25 cellular contexts compared by ENCODE assay signal in the genomic region with DNA sequence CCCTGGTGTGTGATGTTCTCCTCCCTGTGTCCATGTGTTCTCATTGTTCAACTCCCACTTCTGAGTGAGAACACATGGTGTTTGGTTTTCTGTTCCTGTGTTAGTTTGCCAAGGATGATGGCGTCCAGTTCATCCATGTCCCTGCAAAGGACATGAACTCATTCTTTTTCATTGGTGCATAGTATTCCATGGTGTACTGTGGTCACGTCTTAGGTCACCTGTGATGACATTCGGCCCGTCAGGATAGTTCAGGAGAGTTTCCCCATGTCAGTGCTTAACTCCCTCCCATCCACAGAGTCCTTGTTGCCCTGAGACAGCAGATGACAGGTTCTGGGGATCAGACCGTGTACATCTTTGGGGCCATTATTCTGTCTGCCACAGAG. TPM values are rescaled to one million over a fixed set of nuclear protein-coding genes. Genes with fewer than 3 reads are reported as not detected.
DNase-seq lines count a peak whose midpoint lies in the region; ATAC-seq, FAIRE-seq and TF ChIP-seq lines count a peak whose summit lies in the region.
"Had no signal": no experiment of that assay in that cellular context is flagged by ENCODE, and none has a peak within 500 bp of the region (broad histone marks: within the 10 kb centered on the region; RNA-seq: fewer than 3 reads in every experiment).

No MANE protein-coding gene starts in this region.

- H3K4me3 ChIP-seq in left ventricle myocardium inferior (no peak overlapping the region), HEK293 (ENCODE audit: low read depth, low read length) (no peak overlapping the region), K562 (no peak overlapping the region), osteoblast (ENCODE audit: insufficient read depth, low read length) (no peak overlapping the region)
- H3K4me3 ChIP-seq: GM12878 had no signal

- intact Hi-C loops in left ventricle myocardium inferior (cut with micrococcal nuclease) (no loop called here), Right ventricle myocardium inferior (cut with DNase I) (loop anchor here (10.0 kb wide), 1 partner anchor 165 kb away; the partner anchor contains the start of gene ZSCAN5A), K562 (cut with micrococcal nuclease) (no loop called here)

- POLR2A ChIA-PET in HEK293 (lab: Yijun Ruan, JAX) = no interaction called here
- POLR2A ChIA-PET in K562 (lab: Yijun Ruan, JAX) = no interaction called here
- POLR2A ChIA-PET in activated CD4-positive, alpha-beta memory T cell treated with anti-CD3 and anti-CD28 coated beads, Interleukin-2, amount 10 ng/mL, durations not matched to agents 7 days and 5 days (lab: Charles Lee) = no interaction called here

- no peak for TF ChIP-seq POLR2A in K562 (conservative IDR thresholded peaks at IDR 0.05)

- H3K9me3 Mint-ChIP-seq in activated CD4-positive, alpha-beta memory T cell treated with anti-CD3 and anti-CD28 coated beads, Interleukin-2, amount 10 ng/mL, durations not matched to agents 7 days and 5 days = no peaks in the 10 kb centered on the region
- H3K9me3 Mint-ChIP-seq: CD4-positive, CD25-positive, alpha-beta regulatory T cell; CD8-positive, alpha-beta memory T cell; H9 had no signal

- TF ChIP-seq EP300 in K562 (IDR thresholded peaks at IDR 0.05; ENCODE audit: low read length) = no peak

- H3K9me3 ChIP-seq in left ventricle myocardium inferior (replicated peaks) (no peaks in the 10 kb centered on the region), HEK293 (ENCODE audit: control insufficient read depth, insufficient read depth, low read depth, low read length) (no peaks in the 10 kb centered on the region), K562 (replicated peaks; ENCODE audit: control insufficient read depth, insufficient read depth, low read depth, low read length) (no peaks in the 10 kb centered on the region), osteoblast (ENCODE audit: low read depth, low read length) (no peaks in the 10 kb centered on the region)
- H3K9me3 ChIP-seq: BE2C had no signal

- CTCF ChIA-PET in HEK293 (lab: Yijun Ruan, JAX) = interaction anchor here (1.0 kb wide), 1 partner anchor 184 kb away, joined by 3 read pairs; no protein-coding TSS in a partner anchor
- CTCF ChIA-PET in K562 (lab: Yijun Ruan, JAX; ENCODE audit: low intra/inter-chr PET ratio) = no interaction called here
- CTCF ChIA-PET in activated CD4-positive, alpha-beta memory T cell treated with anti-CD3 and anti-CD28 coated beads, Interleukin-2, amount 10 ng/mL, durations not matched to agents 7 days and 5 days (lab: Charles Lee) = no interaction called here

- H3K4me1 ChIP-seq in left ventricle myocardium inferior (peaks cover 15% of the 10 kb centered on the region), HEK293 (ENCODE audit: control insufficient read depth, insufficient read depth, low read length) (no peaks in the 10 kb centered on the region), K562 (replicated peaks in 1 of 2; ENCODE audit: control insufficient read depth in 2 of 2, insufficient read depth in 2 of 2, low read length in 2 of 2) (peaks cover 0 to 3% of the 10 kb centered on the region in 2 experiments; a peak in 2 of 5 replicates), osteoblast (ENCODE audit: insufficient read depth, low read length) (no peaks in the 10 kb centered on the region)
- H3K4me1 ChIP-seq: BE2C had no signal

- peaks cover 20% of the 10 kb centered on the region for H3K36me3 Mint-ChIP-seq in activated CD4-positive, alpha-beta memory T cell treated with anti-CD3 and anti-CD28 coated beads, Interleukin-2, amount 10 ng/mL, durations not matched to agents 7 days and 5 days (ENCODE audit: low read depth)

- H3K36me3 ChIP-seq in left ventricle myocardium inferior (peaks cover 29% of the 10 kb centered on the region), HEK293 (ENCODE audit: control insufficient read depth in 2 of 2, insufficient read depth in 1 of 2, low read length in 2 of 2) (peaks cover 12 to 58% of the 10 kb centered on the region in 2 experiments; a peak in 2 of 3 replicates), K562 (ENCODE audit: control insufficient read depth, insufficient read depth, low read length) (peaks cover 29% of the 10 kb centered on the region; the same call in 2 of the 3 replicates), osteoblast (ENCODE audit: insufficient read depth, low read length) (no peaks in the 10 kb centered on the region)

- WGBS in K562 (ENCODE audit: insufficient coverage, low coverage, missing lambda C conversion rate) = 100% methylated on average over 5 of the region's 5 CpGs

- DNase-seq in left ventricle myocardium inferior = no peak
- DNase-seq in Right ventricle myocardium inferior (ENCODE audit: missing footprints) = no peak
- DNase-seq in K562 (ENCODE audit: extremely low read depth in 1 of 4, low spot score in 3 of 4) = no peak
- peak; percentile 27 for DNase-seq in osteoblast (ENCODE audit: insufficient read length, low spot score, missing footprints)
- no peak for DNase-seq in SW480 (ENCODE audit: low spot score)
- DNase-seq in activated CD4-positive, alpha-beta memory T cell treated with anti-CD3 and anti-CD28 coated beads, Interleukin-2, amount 10 ng/mL, durations not matched to agents 7 days and 5 days = no peak
- DNase-seq: ACHN; BE2C; C1 segment of cervical spinal cord; CD4-positive, CD25-positive, alpha-beta regulatory T cell; CD8-positive, alpha-beta memory T cell; COR-L47; DMS 273 treated with DMSO at 0.1 percent for 48 hours; DMS53; DND-41; EL; GOT3; H9 had no signal

- H3K27ac ChIP-seq in left ventricle myocardium inferior (replicated peaks) (peak overlapping the region; percentile 77), HEK293 (ENCODE audit: extremely low read depth, low read depth, low read length) (no peak overlapping the region), K562 (ENCODE audit: extremely low read depth, low read depth, low read length) (no peak overlapping the region), osteoblast (ENCODE audit: low read depth, low read length) (no peak overlapping the region)

- no peak for ATAC-seq in Right ventricle myocardium inferior
- no peak for ATAC-seq in K562
- ATAC-seq in HG03432 (IDR thresholded peaks at IDR 0.05; ENCODE audit: unreplicated experiment) = no peak
- ATAC-seq: GM12878 had no signal

- H3K9ac ChIP-seq in K562 (ENCODE audit: insufficient read depth in 1 of 2, low read depth in 2 of 2, low read length in 2 of 2) = no peak overlapping the region

- TF ChIP-seq CTCF in left ventricle myocardium inferior (IDR thresholded peaks at IDR 0.05; ENCODE audit: borderline replicate concordance) (no peak), HEK293 (tag by site-specific recombination; IDR thresholded peaks at IDR 0.05) (no peak), K562 (IDR thresholded peaks at IDR 0.05 in 2 of 3, conservative IDR thresholded peaks at IDR 0.05 in 1 of 3; ENCODE audit: insufficient read depth in 2 of 3, low read depth in 1 of 3, low read length in 3 of 3) (no peak), osteoblast (IDR thresholded peaks at IDR 0.05; ENCODE audit: extremely low read depth, low read depth, low read length) (no peak)

- H3K27me3 ChIP-seq in left ventricle myocardium inferior (ENCODE audit: low read depth) (no peaks in the 10 kb centered on the region), K562 (ENCODE audit: control insufficient read depth in 2 of 2, insufficient read depth in 2 of 2, low read length in 2 of 2) (no peaks in the 10 kb centered on the region), osteoblast (ENCODE audit: insufficient read depth, low read length) (no peaks in the 10 kb centered on the region)
- H3K27me3 ChIP-seq: BE2C had no signal

- no TSS peak for BruUV-seq in K562 (replicated peaks; lab: Mats Ljungman, UMichigan)

- H3K27me3 Mint-ChIP-seq in activated CD4-positive, alpha-beta memory T cell treated with anti-CD3 and anti-CD28 coated beads, Interleukin-2, amount 10 ng/mL, durations not matched to agents 7 days and 5 days = no peaks in the 10 kb centered on the region
- H3K27me3 Mint-ChIP-seq: CD4-positive, CD25-positive, alpha-beta regulatory T cell; CD8-positive, alpha-beta memory T cell; IgD-negative memory B cell had no signal

- H3K79me2 ChIP-seq in K562 (ENCODE audit: control insufficient read depth, insufficient read depth, low read length) (peaks cover 7% of the 10 kb centered on the region), osteoblast (ENCODE audit: insufficient read depth, low read length) (peaks cover 15% of the 10 kb centered on the region)

- no peak for TF ChIP-seq RAD21 in K562 (CRISPR knock-in tag; conservative IDR thresholded peaks at IDR 0.05 in 1 of 2, IDR thresholded peaks at IDR 0.05 in 1 of 2)

- H3K4me1 Mint-ChIP-seq in activated CD4-positive, alpha-beta memory T cell treated with anti-CD3 and anti-CD28 coated beads, Interleukin-2, amount 10 ng/mL, durations not matched to agents 7 days and 5 days = peaks cover 4% of the 10 kb centered on the region

- no peaks in the 10 kb centered on the region; the same call in 1 of the 2 replicates for H4K20me1 ChIP-seq in K562 (replicated peaks; ENCODE audit: control insufficient read depth, insufficient read depth, low read length)
- peaks cover 18% of the 10 kb centered on the region for H4K20me1 ChIP-seq in osteoblast (ENCODE audit: insufficient read depth, low read length)

- no peak for FAIRE-seq in K562 (lab: Jason Lieb, UNC)
- FAIRE-seq: A204.1, GM12878, HTR-8/SVneo had no signal

- H3K9me1 ChIP-seq in K562 (ENCODE audit: control insufficient read depth, insufficient read depth, low read length) = no peaks in the 10 kb centered on the region

- H3K4me3 Mint-ChIP-seq in activated CD4-positive, alpha-beta memory T cell treated with anti-CD3 and anti-CD28 coated beads, Interleukin-2, amount 10 ng/mL, durations not matched to agents 7 days and 5 days = no peak overlapping the region
- H3K4me3 Mint-ChIP-seq: CD4-positive, CD25-positive, alpha-beta regulatory T cell; CD8-positive, alpha-beta memory T cell; H9; IgD-negative memory B cell had no signal

- H3K4me2 ChIP-seq in K562 (ENCODE audit: insufficient read depth, low read length) (no peak overlapping the region), osteoblast (ENCODE audit: insufficient read depth, low read length) (no peak overlapping the region)

- H2AFZ ChIP-seq in K562 (ENCODE audit: low read depth, low read length) (no peak overlapping the region), osteoblast (ENCODE audit: low read length) (no peak overlapping the region)

- no peak overlapping the region for H3K27ac Mint-ChIP-seq in activated CD4-positive, alpha-beta memory T cell treated with anti-CD3 and anti-CD28 coated beads, Interleukin-2, amount 10 ng/mL, durations not matched to agents 7 days and 5 days
- H3K27ac Mint-ChIP-seq: CD4-positive, CD25-positive, alpha-beta regulatory T cell; H9; IgD-negative memory B cell had no signal

- in situ Hi-C loops in K562 (cut with MboI) = loop anchor here (25.0 kb wide), 1 partner anchor 987 kb away; the partner anchor contains the start of genes DNAAF3 and TNNI3

RNA-seq across cellular contexts. Expression of gene ZNF444, which starts 8.6 kb away (rescaled TPM):
- total RNA-seq in left ventricle myocardium inferior (19.2 TPM), Right ventricle myocardium inferior (29.1 TPM), K562 (2014; rRNA removed) (20.0 and 20.8 TPM in 2 replicates), K562 (2014; rRNA removed; fragmentation: Illumina TruSeq; extraction: Trizol) (2.0 and 2.8 TPM in 2 replicates), K562 (2015; rRNA removed; fragmentation: Illumina TruSeq; extraction: Trizol) (6.9 and 7.0 TPM in 2 replicates), K562 (2021) (38.8 and 40.0 TPM in 2 replicates), osteoblast (13.0 and 16.6 TPM in 2 replicates)
- 10.3 and 22.0 TPM in 2 replicates for total RNA-seq in K562 (2011; cell fraction: chromatin; rRNA removed; ENCODE audit: low replicate concordance)
- total RNA-seq in K562 (2011; cell fraction: nucleolus; rRNA removed) = 14.7 and 18.6 TPM in 2 replicates
- total RNA-seq in K562 (2011; cell fraction: nucleoplasm; rRNA removed) = 13.4 and 17.9 TPM in 2 replicates
- polyA plus RNA-seq in K562 (2011; rRNA removed) (6.1 and 7.4 TPM in 2 replicates), K562 (2014; fragmentation: Illumina TruSeq; extraction: Trizol) (7.7 and 10.6 TPM in 2 replicates), K562 (2014; fragmentation: Nextera tagmentation; extraction: Ambion mirVana) (under 1 TPM; 0.39 to 0.49 TPM), K562 (2014; rRNA removed) (24.3 and 28.4 TPM in 2 replicates)
- polyA plus RNA-seq in K562 (2011; cell fraction: cytosol; rRNA removed) = 14.2 and 42.2 TPM in 2 replicates
- 10.7 and 21.0 TPM in 2 replicates for polyA plus RNA-seq in K562 (2011; cell fraction: nucleus; rRNA removed)
- polyA plus RNA-seq in K562 (2012) = 17.4 and 18.2 TPM in 2 replicates
- polyA minus RNA-seq in K562 (2011; rRNA and poly(A)+ RNA removed) = 2.2 and 4.2 TPM in 2 replicates
- polyA minus RNA-seq in K562 (2011; cell fraction: cytosol; rRNA and poly(A)+ RNA removed) = 8.6 and 9.5 TPM in 2 replicates
- polyA minus RNA-seq in K562 (2011; cell fraction: nucleus; rRNA and poly(A)+ RNA removed) = 2.8 and 3.4 TPM in 2 replicates
- 10 to 100 TPM; 25.7 to 26.3 TPM for total RNA-seq in activated CD4-positive, alpha-beta memory T cell treated with anti-CD3 and anti-CD28 coated beads, Interleukin-2, amount 10 ng/mL, durations not matched to agents 7 days and 5 days

RNA-seq across cellular contexts. Expression of gene GALP, which starts 26.2 kb away (rescaled TPM):
- not detected for total RNA-seq in left ventricle myocardium inferior
- not detected for total RNA-seq in Right ventricle myocardium inferior
- not detected in 2 replicates for total RNA-seq in K562 (2011; cell fraction: chromatin; rRNA removed; ENCODE audit: low replicate concordance)
- not detected in 2 replicates for total RNA-seq in K562 (2011; cell fraction: nucleolus; rRNA removed)
- total RNA-seq in K562 (2011; cell fraction: nucleoplasm; rRNA removed) = not detected in 2 replicates
- not detected in 2 replicates for total RNA-seq in K562 (2014; rRNA removed)
- not detected in 2 replicates for total RNA-seq in K562 (2014; rRNA removed; fragmentation: Illumina TruSeq; extraction: Trizol)
- total RNA-seq in K562 (2015; rRNA removed; fragmentation: Illumina TruSeq; extraction: Trizol) = not detected in 2 replicates
- not detected in 2 replicates for total RNA-seq in K562 (2021)
- polyA plus RNA-seq in K562 (2011; rRNA removed) = not detected in 2 replicates
- polyA plus RNA-seq in K562 (2011; cell fraction: cytosol; rRNA removed) = not detected in 2 replicates
- polyA plus RNA-seq in K562 (2011; cell fraction: nucleus; rRNA removed) = not detected in 2 replicates
- not detected in 2 replicates for polyA plus RNA-seq in K562 (2012)
- not detected in 2 replicates for polyA plus RNA-seq in K562 (2014; fragmentation: Illumina TruSeq; extraction: Trizol)
- polyA plus RNA-seq in K562 (2014; fragmentation: Nextera tagmentation; extraction: Ambion mirVana) = not detected
- polyA plus RNA-seq in K562 (2014; rRNA removed) = not detected in 2 replicates
- polyA minus RNA-seq in K562 (2011; rRNA and poly(A)+ RNA removed) = not detected in 2 replicates
- polyA minus RNA-seq in K562 (2011; cell fraction: cytosol; rRNA and poly(A)+ RNA removed) = not detected in 2 replicates
- polyA minus RNA-seq in K562 (2011; cell fraction: nucleus; rRNA and poly(A)+ RNA removed) = not detected in 2 replicates
- not detected in 2 replicates for total RNA-seq in osteoblast
- not detected for total RNA-seq in activated CD4-positive, alpha-beta memory T cell treated with anti-CD3 and anti-CD28 coated beads, Interleukin-2, amount 10 ng/mL, durations not matched to agents 7 days and 5 days
- total RNA-seq: CD4-positive, CD25-positive, alpha-beta regulatory T cell; CD8-positive, alpha-beta memory T cell; G401; GM12878; H9 had no signal
- polyA plus RNA-seq: CD4-positive, CD25-positive, alpha-beta regulatory T cell; CD8-positive, alpha-beta memory T cell; GM12878; IgD-negative memory B cell had no signal

RNA-seq across cellular contexts. Expression of gene ZNF787, which starts 28.6 kb away (rescaled TPM):
- total RNA-seq in left ventricle myocardium inferior = 31.8 TPM
- 35.3 TPM for total RNA-seq in Right ventricle myocardium inferior
- total RNA-seq in K562 (2011; cell fraction: chromatin; rRNA removed; ENCODE audit: low replicate concordance) = 17.6 and 47.4 TPM in 2 replicates
- 27.8 and 29.1 TPM in 2 replicates for total RNA-seq in K562 (2011; cell fraction: nucleolus; rRNA removed)
- 19.5 and 20.7 TPM in 2 replicates for total RNA-seq in K562 (2011; cell fraction: nucleoplasm; rRNA removed)
- total RNA-seq in K562 (2014; rRNA removed) = 77.6 and 84.0 TPM in 2 replicates
- total RNA-seq in K562 (2014; rRNA removed; fragmentation: Illumina TruSeq; extraction: Trizol) = 5.3 and 5.7 TPM in 2 replicates
- total RNA-seq in K562 (2015; rRNA removed; fragmentation: Illumina TruSeq; extraction: Trizol) = 26.1 and 30.6 TPM in 2 replicates
- total RNA-seq in K562 (2021) = 65.9 and 73.8 TPM in 2 replicates
- 7.3 and 10.9 TPM in 2 replicates for polyA plus RNA-seq in K562 (2011; rRNA removed)
- polyA plus RNA-seq in K562 (2011; cell fraction: cytosol; rRNA removed) = 11.1 and 55.5 TPM in 2 replicates
- 10.4 and 17.2 TPM in 2 replicates for polyA plus RNA-seq in K562 (2011; cell fraction: nucleus; rRNA removed)
- polyA plus RNA-seq in K562 (2012) = 35.3 and 37.8 TPM in 2 replicates
- 6.9 and 20.9 TPM in 2 replicates for polyA plus RNA-seq in K562 (2014; fragmentation: Illumina TruSeq; extraction: Trizol)
- polyA plus RNA-seq in K562 (2014; fragmentation: Nextera tagmentation; extraction: Ambion mirVana) = under 1 TPM; 0.45 to 0.53 TPM
- polyA plus RNA-seq in K562 (2014; rRNA removed) = 51.1 and 54.4 TPM in 2 replicates
- 1.8 and 3.2 TPM in 2 replicates for polyA minus RNA-seq in K562 (2011; rRNA and poly(A)+ RNA removed)
- polyA minus RNA-seq in K562 (2011; cell fraction: cytosol; rRNA and poly(A)+ RNA removed) = 20.8 and 30.9 TPM in 2 replicates
- polyA minus RNA-seq in K562 (2011; cell fraction: nucleus; rRNA and poly(A)+ RNA removed) = 6.3 and 6.7 TPM in 2 replicates
- total RNA-seq in osteoblast = 23.6 and 27.5 TPM in 2 replicates
- 10 to 100 TPM; 30.0 to 31.1 TPM for total RNA-seq in activated CD4-positive, alpha-beta memory T cell treated with anti-CD3 and anti-CD28 coated beads, Interleukin-2, amount 10 ng/mL, durations not matched to agents 7 days and 5 days

RNA-seq across cellular contexts. Expression of gene ZSCAN5B, which starts 47.9 kb away (rescaled TPM):
- not detected for total RNA-seq in left ventricle myocardium inferior
- total RNA-seq in Right ventricle myocardium inferior = not detected
- not detected in 2 replicates for total RNA-seq in K562 (2011; cell fraction: chromatin; rRNA removed; ENCODE audit: low replicate concordance)
- total RNA-seq in K562 (2011; cell fraction: nucleolus; rRNA removed) = not detected in 2 replicates
- total RNA-seq in K562 (2011; cell fraction: nucleoplasm; rRNA removed) = not detected in 2 replicates
- 0.08 TPM in 1 of 2 replicates, not detected in the other for total RNA-seq in K562 (2014; rRNA removed)
- not detected in 2 replicates for total RNA-seq in K562 (2014; rRNA removed; fragmentation: Illumina TruSeq; extraction: Trizol)
- 0.07 TPM in 1 of 2 replicates, not detected in the other for total RNA-seq in K562 (2015; rRNA removed; fragmentation: Illumina TruSeq; extraction: Trizol)
- total RNA-seq in K562 (2021) = not detected in 2 replicates
- not detected in 2 replicates for polyA plus RNA-seq in K562 (2011; rRNA removed)
- polyA plus RNA-seq in K562 (2011; cell fraction: cytosol; rRNA removed) = 0.04 and 0.06 TPM in 2 replicates
- 0.10 TPM in 1 of 2 replicates, not detected in the other for polyA plus RNA-seq in K562 (2011; cell fraction: nucleus; rRNA removed)
- polyA plus RNA-seq in K562 (2012) = 0.07 and 0.08 TPM in 2 replicates
- not detected in 2 replicates for polyA plus RNA-seq in K562 (2014; fragmentation: Illumina TruSeq; extraction: Trizol)
- under 1 TPM in 1 of 2 experiments, not detected in 1; 0.03 TPM for polyA plus RNA-seq in K562 (2014; fragmentation: Nextera tagmentation; extraction: Ambion mirVana)
- polyA plus RNA-seq in K562 (2014; rRNA removed) = not detected in 2 replicates
- 0.14 TPM in 1 of 2 replicates, not detected in the other for polyA minus RNA-seq in K562 (2011; rRNA and poly(A)+ RNA removed)
- not detected in 2 replicates for polyA minus RNA-seq in K562 (2011; cell fraction: cytosol; rRNA and poly(A)+ RNA removed)
- not detected in 2 replicates for polyA minus RNA-seq in K562 (2011; cell fraction: nucleus; rRNA and poly(A)+ RNA removed)
- under 0.01 TPM in 1 of 2 replicates, not detected in the other for total RNA-seq in osteoblast
- not detected for total RNA-seq in activated CD4-positive, alpha-beta memory T cell treated with anti-CD3 and anti-CD28 coated beads, Interleukin-2, amount 10 ng/mL, durations not matched to agents 7 days and 5 days
- total RNA-seq: CD4-positive, CD25-positive, alpha-beta regulatory T cell; CD8-positive, alpha-beta memory T cell; G401; GM12878; H9 had no signal
- polyA plus RNA-seq: CD4-positive, CD25-positive, alpha-beta regulatory T cell; CD8-positive, alpha-beta memory T cell had no signal

RNA-seq across cellular contexts. Expression of gene ZSCAN5C, which starts 52.4 kb away (rescaled TPM):
- not detected for total RNA-seq in left ventricle myocardium inferior
- not detected for total RNA-seq in Right ventricle myocardium inferior
- not detected in 2 replicates for total RNA-seq in K562 (2011; cell fraction: chromatin; rRNA removed; ENCODE audit: low replicate concordance)
- not detected in 2 replicates for total RNA-seq in K562 (2011; cell fraction: nucleolus; rRNA removed)
- not detected in 2 replicates for total RNA-seq in K562 (2011; cell fraction: nucleoplasm; rRNA removed)
- total RNA-seq in K562 (2014; rRNA removed) = 0.08 TPM in 1 of 2 replicates, not detected in the other
- total RNA-seq in K562 (2014; rRNA removed; fragmentation: Illumina TruSeq; extraction: Trizol) = not detected in 2 replicates
- total RNA-seq in K562 (2015; rRNA removed; fragmentation: Illumina TruSeq; extraction: Trizol) = not detected in 2 replicates
- total RNA-seq in K562 (2021) = not detected in 2 replicates
- polyA plus RNA-seq in K562 (2011; rRNA removed) = not detected in 2 replicates
- polyA plus RNA-seq in K562 (2011; cell fraction: cytosol; rRNA removed) = not detected in 2 replicates
- polyA plus RNA-seq in K562 (2011; cell fraction: nucleus; rRNA removed) = not detected in 2 replicates
- not detected in 2 replicates for polyA plus RNA-seq in K562 (2012)
- not detected in 2 replicates for polyA plus RNA-seq in K562 (2014; fragmentation: Illumina TruSeq; extraction: Trizol)
- polyA plus RNA-seq in K562 (2014; fragmentation: Nextera tagmentation; extraction: Ambion mirVana) = under 1 TPM in 1 of 2 experiments, not detected in 1; 0.07 TPM
- not detected in 2 replicates for polyA plus RNA-seq in K562 (2014; rRNA removed)
- not detected in 2 replicates for polyA minus RNA-seq in K562 (2011; rRNA and poly(A)+ RNA removed)
- polyA minus RNA-seq in K562 (2011; cell fraction: cytosol; rRNA and poly(A)+ RNA removed) = not detected in 2 replicates
- polyA minus RNA-seq in K562 (2011; cell fraction: nucleus; rRNA and poly(A)+ RNA removed) = not detected in 2 replicates
- total RNA-seq in osteoblast = not detected in 2 replicates
- not detected for total RNA-seq in activated CD4-positive, alpha-beta memory T cell treated with anti-CD3 and anti-CD28 coated beads, Interleukin-2, amount 10 ng/mL, durations not matched to agents 7 days and 5 days
- total RNA-seq: CD4-positive, CD25-positive, alpha-beta regulatory T cell; CD8-positive, alpha-beta memory T cell; G401; GM12878; H9 had no signal
- polyA plus RNA-seq: CD4-positive, CD25-positive, alpha-beta regulatory T cell; CD8-positive, alpha-beta memory T cell; GM12878; IgD-negative memory B cell had no signal
